8 cellular contexts compared by ENCODE assay signal in the genomic region with DNA sequence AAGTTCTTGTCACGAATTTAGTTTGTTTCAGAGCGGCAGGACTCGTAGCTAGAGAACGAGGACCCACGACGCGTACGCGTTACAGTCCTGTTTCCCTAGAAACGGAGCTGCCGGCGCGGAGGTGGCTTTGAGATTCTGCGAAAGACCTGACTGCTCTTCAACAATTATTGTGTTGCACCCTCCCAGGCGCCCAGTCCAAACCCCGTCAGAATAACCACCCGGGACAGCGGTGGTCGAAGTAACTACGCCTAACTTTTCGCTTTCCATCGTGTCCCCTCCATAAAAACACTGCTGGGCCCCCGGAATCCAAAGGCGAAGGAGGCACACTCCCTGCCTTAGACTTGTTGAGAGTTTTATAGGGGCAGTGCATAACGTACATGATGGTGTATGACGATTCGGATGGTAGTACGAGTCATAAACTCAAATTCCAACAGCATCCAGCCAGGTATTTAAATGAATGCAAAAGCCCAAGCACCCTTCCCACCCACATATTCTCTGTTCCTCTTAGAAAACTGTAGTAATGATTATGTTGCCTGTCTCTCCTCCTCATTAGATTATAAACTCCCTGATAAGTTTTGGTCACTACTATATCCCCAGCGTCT. TPM values are rescaled to one million over a fixed set of nuclear protein-coding genes. Genes with fewer than 3 reads are reported as not detected.
DNase-seq lines count a peak whose midpoint lies in the region; ATAC-seq and TF ChIP-seq lines count a peak whose summit lies in the region.

No MANE protein-coding gene starts in this region.

- H3K9me3 Mint-ChIP-seq in activated CD4-positive, alpha-beta T cell treated with anti-CD3 and anti-CD28 coated beads for 36 hours (ENCODE audit: low read depth), result no peaks in the 10 kb centered on the region

- peak; percentile 28 for ATAC-seq in activated CD4-positive, alpha-beta T cell treated with anti-CD3 and anti-CD28 coated beads for 36 hours
- ATAC-seq in HG02885 (IDR thresholded peaks at IDR 0.05; ENCODE audit: poor library complexity, unreplicated experiment) (peak; percentile 36), RWPE2 (ENCODE audit: low read depth) (peak; percentile 8)

- H3K36me3 ChIP-seq in RWPE2 (ENCODE audit: low read depth) (no peaks in the 10 kb centered on the region), esophagus muscularis mucosa (no peaks in the 10 kb centered on the region), neutrophil (no peaks in the 10 kb centered on the region)

- no peak for DNase-seq in activated CD4-positive, alpha-beta T cell treated with anti-CD3 and anti-CD28 coated beads for 36 hours
- no peak for DNase-seq in activated CD4-positive, alpha-beta T cell treated with anti-CD3 and anti-CD28 coated beads for 4 hours
- no peak for DNase-seq in RWPE2 (ENCODE audit: low spot score)
- no peak for DNase-seq in esophagus muscularis mucosa (ENCODE audit: extremely low spot score)
- DNase-seq in NCI-H1930 (lab: John Stamatoyannopoulos, UW), result no peak
- DNase-seq in cerebellum (ENCODE audit: low spot score), result no peak

- no peaks in the 10 kb centered on the region for H3K27me3 Mint-ChIP-seq in activated CD4-positive, alpha-beta T cell treated with anti-CD3 and anti-CD28 coated beads for 36 hours

- H3K27ac ChIP-seq in RWPE2 (ENCODE audit: poor library complexity, severe bottlenecking) (peak overlapping the region; percentile 70), esophagus muscularis mucosa (replicated peaks in 1 of 4) (peak overlapping the region; percentile 92 to 97 (median 94)), neutrophil (peak overlapping the region; percentile 100)

- peaks cover 4% of the 10 kb centered on the region for H3K36me3 Mint-ChIP-seq in activated CD4-positive, alpha-beta T cell treated with anti-CD3 and anti-CD28 coated beads for 36 hours (ENCODE audit: low read depth)

- TF ChIP-seq CTCF in RWPE2 (IDR thresholded peaks at IDR 0.05; ENCODE audit: poor library complexity, severe bottlenecking) (peak; percentile 65), esophagus muscularis mucosa (IDR thresholded peaks at IDR 0.05) (no peak), neutrophil (IDR thresholded peaks at IDR 0.05) (no peak)

- H3K27ac Mint-ChIP-seq in activated CD4-positive, alpha-beta T cell treated with anti-CD3 and anti-CD28 coated beads for 36 hours, result peak overlapping the region; percentile 99

- intact Hi-C loops in activated CD4-positive, alpha-beta T cell treated with anti-CD3 and anti-CD28 coated beads for 36 hours (cut with DNase I, micrococcal nuclease), result loop anchor here (1.0 to 5.0 kb wide), 11 partner anchors 139 to 542 kb away; partner anchors contain the start of genes ARL5A (in 2 of the 2), FMNL2 (in 2 of the 2), ARL6IP6 (in 1 of the 2) and PRPF40A (in 1 of the 2)
- intact Hi-C loops in esophagus muscularis mucosa (cut with DNase I), result no loop called here

- H3K4me3 ChIP-seq in RWPE2 (ENCODE audit: severe bottlenecking) (peak overlapping the region; percentile 85), esophagus muscularis mucosa (peak overlapping the region; percentile 78 to 93 (median 82)), neutrophil (ENCODE audit: low read depth in 1 of 2, low read length in 1 of 2) (peak overlapping the region; percentile 82 to 88)

- H3K4me3 Mint-ChIP-seq in activated CD4-positive, alpha-beta T cell treated with anti-CD3 and anti-CD28 coated beads for 36 hours, result peak overlapping the region; percentile 95

- TF ChIP-seq EP300 in esophagus muscularis mucosa (IDR thresholded peaks at IDR 0.05), result no peak

- 8% methylated on average over 13 of the region's 29 CpGs for WGBS in esophagus muscularis mucosa

- TF ChIP-seq POLR2A in esophagus muscularis mucosa (IDR thresholded peaks at IDR 0.05; ENCODE audit: low read depth), result no peak

- H3K27me3 ChIP-seq in RWPE2 (ENCODE audit: insufficient read depth, poor library complexity, severe bottlenecking) (no peaks in the 10 kb centered on the region), esophagus muscularis mucosa (no peaks in the 10 kb centered on the region), neutrophil (no peaks in the 10 kb centered on the region)

- POLR2A ChIA-PET in activated CD4-positive, alpha-beta T cell treated with anti-CD3 and anti-CD28 coated beads for 36 hours (lab: Charles Lee), result interaction anchor here (0.6 kb wide), 1 partner anchor 81 kb away, joined by 4 read pairs; no protein-coding TSS in a partner anchor

- CTCF ChIA-PET in activated CD4-positive, alpha-beta T cell treated with anti-CD3 and anti-CD28 coated beads for 36 hours (lab: Charles Lee), result interaction anchor here (0.6 to 2.6 kb wide), 15 partner anchors 9 to 540 kb away, joined by 3 to 27 read pairs (median 4); no protein-coding TSS in a partner anchor

- no peaks in the 10 kb centered on the region for H3K9me3 ChIP-seq in RWPE2 (ENCODE audit: severe bottlenecking)
- H3K9me3 ChIP-seq in esophagus muscularis mucosa, result no peaks in the 10 kb centered on the region
- no peaks in the 10 kb centered on the region for H3K9me3 ChIP-seq in neutrophil

- peaks cover 26% of the 10 kb centered on the region for H3K4me1 Mint-ChIP-seq in activated CD4-positive, alpha-beta T cell treated with anti-CD3 and anti-CD28 coated beads for 36 hours

- H3K4me1 ChIP-seq in RWPE2 (ENCODE audit: insufficient read depth, poor library complexity, severe bottlenecking), result peaks cover 17% of the 10 kb centered on the region
- peaks cover 17 to 39% (median 33%) of the 10 kb centered on the region in 4 donors for H3K4me1 ChIP-seq in esophagus muscularis mucosa
- H3K4me1 ChIP-seq in neutrophil (ENCODE audit: control insufficient read depth in 1 of 2, insufficient read depth in 1 of 2, low read depth in 1 of 2, low read length in 1 of 2), result peaks cover 25 to 36% of the 10 kb centered on the region in 2 experiments

RNA-seq across cellular contexts. Expression of gene STAM2, which starts 0.7 kb away (rescaled TPM):
- total RNA-seq in activated CD4-positive, alpha-beta T cell treated with anti-CD3 and anti-CD28 coated beads for 36 hours, result 10 to 100 TPM; 14.9 to 18.5 TPM
- total RNA-seq in esophagus muscularis mucosa (10 to 100 TPM; 19.4 to 29.9 (median 23.9) TPM), cerebellum (48.8 TPM)
